8 cellular contexts compared by ENCODE assay signal in the genomic region with DNA sequence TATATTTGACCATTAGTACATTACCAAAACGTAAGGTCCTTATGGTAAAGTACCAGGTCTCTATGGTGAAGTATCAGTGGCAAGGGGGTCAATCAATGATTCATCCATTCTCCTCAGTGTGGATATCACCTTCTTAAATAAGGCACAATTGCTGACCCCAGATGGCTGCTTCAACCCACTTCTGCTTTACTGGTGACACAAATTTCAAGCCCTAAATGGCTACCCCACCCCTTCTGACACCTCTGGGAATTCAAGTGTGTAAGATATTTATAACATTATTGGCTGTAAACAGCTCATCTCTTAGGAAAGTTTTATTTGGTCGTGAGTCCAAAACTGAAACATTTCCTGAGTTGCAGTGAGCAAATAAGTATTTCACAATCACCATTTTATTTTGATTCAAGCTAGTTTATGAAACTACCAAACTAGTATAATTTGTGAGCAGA. TPM values are rescaled to one million over a fixed set of nuclear protein-coding genes. Genes with fewer than 3 reads are reported as not detected.
DNase-seq lines count a peak whose midpoint lies in the region; ATAC-seq, FAIRE-seq and TF ChIP-seq lines count a peak whose summit lies in the region.

No MANE protein-coding gene starts in this region.

- H3K4me3 ChIP-seq in parathyroid adenoma (ENCODE audit: low read depth, low read length) (no peak overlapping the region), kidney (ENCODE audit: low read length in 2 of 2) (no peak overlapping the region)

- no peak overlapping the region for H3K4me2 ChIP-seq in parathyroid adenoma (ENCODE audit: low read length)

- no peaks in the 10 kb centered on the region for H3K27me3 ChIP-seq in parathyroid adenoma (ENCODE audit: control insufficient read depth, insufficient read depth, low read length)

- H3K9me3 Mint-ChIP-seq in MCF 10A (ENCODE audit: unreplicated experiment) = peaks cover 14% of the 10 kb centered on the region

- no peak for DNase-seq in GM19239 (ENCODE audit: insufficient read length, low spot score)
- peak; percentile 63 for DNase-seq in MCF 10A (ENCODE audit: unreplicated experiment)
- DNase-seq in kidney = no peak
- DNase-seq in activated CD4-positive, CD25-positive, alpha-beta regulatory T cell treated with anti-CD3 and anti-CD28 coated beads, Interleukin-2, amount 50 U/mL, for 72 hours = no peak
- DNase-seq in SHP77 treated with DMSO at 0.1 percent for 48 hours (lab: John Stamatoyannopoulos, UW) = no peak
- DNase-seq in stimulated activated CD4-positive, alpha-beta T cell treated with anti-CD3 and anti-CD28 coated beads, Interleukin-1b, Interleukin-23, amount 100 ng/mL, for 48 hours = no peak

- no peak overlapping the region for H3K9ac ChIP-seq in parathyroid adenoma
- no peak overlapping the region for H3K9ac ChIP-seq in kidney (ENCODE audit: low read length in 2 of 2)

- TF ChIP-seq CTCF in MCF 10A (IDR thresholded peaks at IDR 0.05; ENCODE audit: unreplicated experiment) = no peak
- no peak for TF ChIP-seq CTCF in parathyroid adenoma (IDR thresholded peaks at IDR 0.05)
- TF ChIP-seq CTCF in kidney (IDR thresholded peaks at IDR 0.05; ENCODE audit: borderline replicate concordance, extremely low read depth, insufficient read depth) = no peak

- H3K4me3 Mint-ChIP-seq in MCF 10A (ENCODE audit: unreplicated experiment) = peak overlapping the region; percentile 62

- intact Hi-C loops in MCF 10A (cut with micrococcal nuclease) = no loop called here
- intact Hi-C loops in kidney (cut with DNase I) = loop anchor here (10.0 kb wide), 1 partner anchor 129 kb away; no protein-coding TSS in a partner anchor

- POLR2A ChIA-PET in MCF 10A (lab: Yijun Ruan, JAX) = interaction anchor here (0.7 to 9.0 kb wide), 8 partner anchors 8 to 275 kb away, joined by 3 to 283 read pairs (median 4); a partner anchor contains a TSS

- no peaks in the 10 kb centered on the region for H3K27me3 Mint-ChIP-seq in MCF 10A (ENCODE audit: insufficient read depth, unreplicated experiment)

- H3K27ac ChIP-seq in parathyroid adenoma = peak overlapping the region; percentile 1
- H3K27ac ChIP-seq in kidney (ENCODE audit: low read depth in 2 of 2, low read length in 2 of 2) = peak overlapping the region in 1 of 2 donors; percentile 2

- H3K79me2 ChIP-seq in parathyroid adenoma = peaks cover 50% of the 10 kb centered on the region

- H3K9me3 ChIP-seq in parathyroid adenoma (ENCODE audit: control insufficient read depth, low read length) = no peaks in the 10 kb centered on the region
- H3K9me3 ChIP-seq in kidney (ENCODE audit: control insufficient read depth in 1 of 2, low read length in 2 of 2) = no peaks in the 10 kb centered on the region

- peak overlapping the region; percentile 83 for H3K27ac Mint-ChIP-seq in MCF 10A (ENCODE audit: low read depth, unreplicated experiment)

- peak; percentile 80 for ATAC-seq in HG03378 (IDR thresholded peaks at IDR 0.05; ENCODE audit: unreplicated experiment)

- H3K36me3 ChIP-seq in parathyroid adenoma (ENCODE audit: control insufficient read depth, insufficient read depth, low read length) (no peaks in the 10 kb centered on the region), kidney (ENCODE audit: control insufficient read depth in 1 of 2, insufficient read depth in 2 of 2, low read length in 2 of 2) (no peaks in the 10 kb centered on the region)

- peaks cover 53% of the 10 kb centered on the region for H3K4me1 Mint-ChIP-seq in MCF 10A (ENCODE audit: insufficient read depth, unreplicated experiment)

- H2AFZ ChIP-seq in parathyroid adenoma = no peak overlapping the region

- peaks cover 16% of the 10 kb centered on the region for H3K36me3 Mint-ChIP-seq in MCF 10A (ENCODE audit: insufficient read depth, unreplicated experiment)

- FAIRE-seq in GM19239 (lab: Jason Lieb, UNC) (peak; percentile 91), kidney (lab: Jason Lieb, UNC) (no peak)

- H3K4me1 ChIP-seq in parathyroid adenoma (no peaks in the 10 kb centered on the region), kidney (ENCODE audit: control insufficient read depth in 1 of 2, insufficient read depth in 1 of 2, low read depth in 1 of 2, low read length in 2 of 2) (peaks cover 9 to 16% of the 10 kb centered on the region in 2 donors)

- BruUV-seq in MCF 10A (replicated peaks; lab: Mats Ljungman, UMichigan) = no TSS peak

- CTCF ChIA-PET in MCF 10A (lab: Yijun Ruan, JAX) = interaction anchor here (0.7 to 2.6 kb wide), 14 partner anchors 11 to 1317 kb away, joined by 3 to 9 read pairs (median 4); a partner anchor contains a TSS

RNA-seq across cellular contexts. Expression of a gene that starts 7.9 kb away (rescaled TPM):
- 14.7 and 16.0 TPM in 2 replicates for total RNA-seq in MCF 10A (2022)
- 9.9 TPM for total RNA-seq in kidney
- polyA plus RNA-seq in kidney (ENCODE audit: insufficient read depth, low read depth, low replicate concordance) = 9.6 TPM

RNA-seq across cellular contexts. Expression of a gene that starts 34.3 kb away (rescaled TPM):
- total RNA-seq in MCF 10A (2022) (73.7 and 82.1 TPM in 2 replicates), kidney (95.1 TPM)
- polyA plus RNA-seq in kidney (ENCODE audit: insufficient read depth, low read depth, low replicate concordance) = 12.0 TPM
